ENCODE assay signal across 9 cellular contexts in the genomic region with DNA sequence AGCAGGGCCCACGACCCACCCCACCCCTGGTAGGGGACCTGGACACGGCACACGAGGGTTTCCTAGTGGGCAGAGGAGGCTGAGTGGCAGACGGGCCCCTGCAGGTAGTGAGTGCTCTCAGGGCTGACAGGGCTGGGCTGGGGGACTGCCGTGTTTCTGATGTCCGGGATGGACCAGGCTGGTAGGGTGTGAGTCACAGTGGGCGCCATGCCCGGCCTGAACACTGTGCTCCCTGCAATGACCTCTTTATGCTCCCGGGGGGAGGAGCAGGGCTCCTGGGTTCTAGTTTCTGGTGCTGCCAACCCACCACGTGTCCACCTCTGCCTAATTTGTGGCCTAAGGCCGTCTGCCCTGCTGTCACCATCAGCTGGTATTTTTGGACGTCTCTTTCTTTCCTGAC. TPM values are rescaled to one million over a fixed set of nuclear protein-coding genes. Genes with fewer than 3 reads are reported as not detected.
DNase-seq lines count a peak whose midpoint lies in the region; ATAC-seq and TF ChIP-seq lines count a peak whose summit lies in the region.
"Had no signal": no experiment of that assay in that cellular context is flagged by ENCODE, and none has a peak within 500 bp of the region (broad histone marks: within the 10 kb centered on the region; RNA-seq: fewer than 3 reads in every experiment).

No MANE protein-coding gene starts in this region.

- H3K4me3 ChIP-seq in RWPE2 (ENCODE audit: severe bottlenecking) (peak overlapping the region; percentile 55), fibroblast of mammary gland (ENCODE audit: control insufficient read depth, low read depth, low read length) (peak overlapping the region; percentile 64)

- no peaks in the 10 kb centered on the region for H3K27me3 ChIP-seq in RWPE2 (ENCODE audit: insufficient read depth, poor library complexity, severe bottlenecking)

- DNase-seq in Caki2 (ENCODE audit: low read depth): peak; percentile 67
- DNase-seq in RWPE2 (ENCODE audit: low spot score): peak; percentile 87
- DNase-seq in fibroblast of mammary gland (ENCODE audit: low read depth): peak; percentile 83
- no peak for DNase-seq in naive thymus-derived CD8-positive, alpha-beta T cell
- no peak for DNase-seq in activated CD4-positive, alpha-beta T cell treated with anti-CD3 and anti-CD28 coated beads for 48 hours
- DNase-seq in KBM-7: no peak
- DNase-seq in NOMO-1 treated with dmso at 0.1 percent for 144 hours (lab: John Stamatoyannopoulos, UW; ENCODE audit: unreplicated experiment): no peak

- peaks cover 26 to 67% (median 38%) of the 10 kb centered on the region in 5 donors for H3K27me3 Mint-ChIP-seq in naive thymus-derived CD8-positive, alpha-beta T cell

- H3K27ac Mint-ChIP-seq in naive thymus-derived CD8-positive, alpha-beta T cell: peak overlapping the region in 1 of 10 donors; percentile 25
- H3K27ac Mint-ChIP-seq: memory B cell had no signal

- peaks cover 49% of the 10 kb centered on the region for H3K36me3 ChIP-seq in RWPE2 (ENCODE audit: low read depth)

- H3K4me3 Mint-ChIP-seq in naive thymus-derived CD8-positive, alpha-beta T cell: peak overlapping the region in 7 of 10 donors; percentile 2 to 60 (median 28)
- H3K4me3 Mint-ChIP-seq: memory B cell had no signal

- H3K4me1 ChIP-seq in RWPE2 (ENCODE audit: insufficient read depth, poor library complexity, severe bottlenecking): peaks cover 48% of the 10 kb centered on the region

- H3K27ac ChIP-seq in RWPE2 (ENCODE audit: poor library complexity, severe bottlenecking): peak overlapping the region; percentile 99

- in situ Hi-C loops in Caki2 (cut with HindIII; ENCODE audit: low pct_unique_long_range_greater_than_20kb, low sequenced_read_pairs) (no loop called here), KBM-7 (cut with MboI; ENCODE audit: low pct_unique_long_range_greater_than_20kb, low sequenced_read_pairs) (no loop called here)

- no peaks in the 10 kb centered on the region for H3K9me3 Mint-ChIP-seq in naive thymus-derived CD8-positive, alpha-beta T cell
- H3K9me3 Mint-ChIP-seq: memory B cell had no signal

- POLR2A ChIA-PET in naive thymus-derived CD8-positive, alpha-beta T cell (lab: Charles Lee): no interaction called here

- no peaks in the 10 kb centered on the region for H3K36me3 Mint-ChIP-seq in naive thymus-derived CD8-positive, alpha-beta T cell
- H3K36me3 Mint-ChIP-seq: memory B cell had no signal

- ATAC-seq in RWPE2 (ENCODE audit: low read depth): peak; percentile 59
- no peak for ATAC-seq in naive thymus-derived CD8-positive, alpha-beta T cell
- no peak for ATAC-seq in HG03432 (IDR thresholded peaks at IDR 0.05; ENCODE audit: unreplicated experiment)

- H3K4me1 Mint-ChIP-seq in naive thymus-derived CD8-positive, alpha-beta T cell: peaks cover 15 to 27% (median 18%) of the 10 kb centered on the region in 4 donors

- TF ChIP-seq CTCF in RWPE2 (IDR thresholded peaks at IDR 0.05; ENCODE audit: poor library complexity, severe bottlenecking) (no peak), fibroblast of mammary gland (conservative IDR thresholded peaks at IDR 0.05; ENCODE audit: control insufficient read depth, insufficient read depth, low read depth, low read length) (no peak)

- no peaks in the 10 kb centered on the region for H3K9me3 ChIP-seq in RWPE2 (ENCODE audit: severe bottlenecking)

RNA-seq across cellular contexts. Expression of gene ARHGAP23, which starts 26.3 kb away (rescaled TPM):
- 1.4 and 2.3 TPM in 2 replicates for total RNA-seq in Caki2 (2014; rRNA removed; shearing (Covaris generic); ENCODE audit: low replicate concordance)
- total RNA-seq in naive thymus-derived CD8-positive, alpha-beta T cell: not detected
- under 1 TPM in 1 of 3 donors, not detected in 2; 0.18 TPM for polyA plus RNA-seq in naive thymus-derived CD8-positive, alpha-beta T cell

Comparison
In these comparisons a context has a peak if more than half of its experiments do, and no peak if none do; other contexts are left out.
1. DNase-seq: peak in Caki2 (single experiment), RWPE2 (single experiment) and fibroblast of mammary gland (single experiment); none in naive thymus-derived CD8-positive, alpha-beta T cell (0 of 10), activated CD4-positive, alpha-beta T cell treated with anti-CD3 and anti-CD28 coated beads for 48 hours (single experiment), KBM-7 (single experiment) and NOMO-1 treated with dmso at 0.1 percent for 144 hours (single experiment).